8 cellular contexts compared by ENCODE assay signal in the genomic region with DNA sequence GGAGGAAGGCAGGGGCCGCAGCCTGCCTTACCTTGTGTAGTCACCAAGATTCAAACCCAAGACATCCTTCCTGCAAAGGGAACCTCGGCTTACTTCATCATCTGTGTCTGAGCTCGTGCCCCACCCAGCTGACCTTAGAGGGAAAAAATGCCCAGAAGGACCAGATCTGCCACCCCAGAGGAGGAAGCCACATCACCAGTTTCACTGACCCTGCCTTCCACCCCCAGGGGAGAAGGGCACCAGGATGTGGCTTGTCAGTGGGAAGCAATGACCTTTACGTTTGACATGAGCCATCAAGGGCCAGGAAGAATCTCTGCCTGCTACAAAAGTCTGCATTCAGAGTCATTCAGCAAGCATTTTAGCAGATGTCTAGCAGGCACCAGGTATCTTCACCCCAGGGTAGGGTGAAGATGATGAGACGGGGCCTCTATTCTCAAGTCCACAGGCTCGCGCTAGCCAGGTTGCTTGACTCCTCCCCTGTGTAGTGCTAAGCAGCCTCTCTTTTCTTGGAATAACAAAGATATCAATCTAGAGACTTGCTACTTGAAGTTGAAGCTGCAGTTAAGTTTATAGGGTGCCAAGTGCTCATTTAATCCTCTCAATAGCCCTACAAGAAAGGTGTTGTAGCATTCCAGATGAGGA. TPM values are rescaled to one million over a fixed set of nuclear protein-coding genes. Genes with fewer than 3 reads are reported as not detected.
DNase-seq lines count a peak whose midpoint lies in the region; ATAC-seq and TF ChIP-seq lines count a peak whose summit lies in the region.
"Had no signal": no experiment of that assay in that cellular context is flagged by ENCODE, and none has a peak within 500 bp of the region (broad histone marks: within the 10 kb centered on the region; RNA-seq: fewer than 3 reads in every experiment).

No MANE protein-coding gene starts in this region.

- H3K27ac ChIP-seq in uterus = no peak overlapping the region
- H3K27ac ChIP-seq in esophagus muscularis mucosa (replicated peaks in 1 of 4) = no peak overlapping the region
- H3K27ac ChIP-seq: parathyroid adenoma had no signal

- TF ChIP-seq CTCF in uterus (IDR thresholded peaks at IDR 0.05) (no peak), WTC11 (IDR thresholded peaks at IDR 0.05) (no peak), esophagus muscularis mucosa (IDR thresholded peaks at IDR 0.05) (no peak)

- peaks cover 72% of the 10 kb centered on the region for H3K36me3 ChIP-seq in MG63
- H3K36me3 ChIP-seq in skeletal muscle satellite cell (ENCODE audit: insufficient read depth, low read length) = peaks cover 63% of the 10 kb centered on the region
- H3K36me3 ChIP-seq in uterus = no peaks in the 10 kb centered on the region
- H3K36me3 ChIP-seq in esophagus muscularis mucosa = peaks cover 34 to 80% (median 64%) of the 10 kb centered on the region in 4 donors

- intact Hi-C loops in uterus (cut with DNase I; ENCODE audit: low total_unique reads) = no loop called here
- intact Hi-C loops in esophagus muscularis mucosa (cut with DNase I) = no loop called here

- in situ Hi-C loops in Caki2 (cut with HindIII; ENCODE audit: low pct_unique_long_range_greater_than_20kb, low sequenced_read_pairs) = no loop called here

- CTCF ChIA-PET in WTC11 (lab: Charles Lee) = interaction anchor here (0.8 to 1.8 kb wide), 6 partner anchors 14 to 71 kb away, joined by 3 to 10 read pairs (median 3); no protein-coding TSS in a partner anchor

- H3K27me3 Mint-ChIP-seq in central memory CD8-positive, alpha-beta T cell = no peaks in the 10 kb centered on the region
- no peaks in the 10 kb centered on the region for H3K27me3 Mint-ChIP-seq in WTC11 (ENCODE audit: low read depth)

- no peaks in the 10 kb centered on the region for H3K9me3 Mint-ChIP-seq in central memory CD8-positive, alpha-beta T cell
- no peaks in the 10 kb centered on the region for H3K9me3 Mint-ChIP-seq in WTC11

- ATAC-seq in central memory CD8-positive, alpha-beta T cell (replicated peaks; ENCODE audit: extremely low read depth, poor library complexity, severe bottlenecking) = no peak
- ATAC-seq in WTC11 = no peak

- peaks cover 20% of the 10 kb centered on the region for H3K4me1 Mint-ChIP-seq in central memory CD8-positive, alpha-beta T cell
- no peaks in the 10 kb centered on the region for H3K4me1 Mint-ChIP-seq in WTC11

- H3K4me1 ChIP-seq in skeletal muscle satellite cell (ENCODE audit: control insufficient read depth, insufficient read depth, low read length) = peaks cover 41% of the 10 kb centered on the region
- no peaks in the 10 kb centered on the region for H3K4me1 ChIP-seq in uterus
- peaks cover 6 to 35% (median 24%) of the 10 kb centered on the region in 4 donors for H3K4me1 ChIP-seq in esophagus muscularis mucosa

- TF ChIP-seq EP300 in esophagus muscularis mucosa (IDR thresholded peaks at IDR 0.05) = no peak

- TF ChIP-seq POLR2A in uterus (IDR thresholded peaks at IDR 0.05) (no peak), esophagus muscularis mucosa (IDR thresholded peaks at IDR 0.05; ENCODE audit: low read depth) (no peak)

- DNase-seq in Caki2 (ENCODE audit: low read depth) = peak; percentile 82
- DNase-seq in MG63 = peak; percentile 23
- DNase-seq in central memory CD8-positive, alpha-beta T cell (ENCODE audit: low spot score in 2 of 2) = no peak
- DNase-seq in uterus = no peak
- no peak for DNase-seq in WTC11 (ENCODE audit: low spot score)
- DNase-seq in esophagus muscularis mucosa (ENCODE audit: extremely low spot score) = no peak

- H3K27ac Mint-ChIP-seq in central memory CD8-positive, alpha-beta T cell (ENCODE audit: low read depth) = peak overlapping the region; percentile 29
- no peak overlapping the region for H3K27ac Mint-ChIP-seq in WTC11

- no peak overlapping the region for H3K4me3 ChIP-seq in MG63
- no peak overlapping the region for H3K4me3 ChIP-seq in skeletal muscle satellite cell (ENCODE audit: low read length)
- H3K4me3 ChIP-seq in uterus = no peak overlapping the region
- no peak overlapping the region for H3K4me3 ChIP-seq in esophagus muscularis mucosa

- H3K9me3 ChIP-seq in MG63 (no peaks in the 10 kb centered on the region), skeletal muscle satellite cell (replicated peaks; ENCODE audit: low read length) (no peaks in the 10 kb centered on the region), uterus (no peaks in the 10 kb centered on the region), esophagus muscularis mucosa (no peaks in the 10 kb centered on the region)

- peaks cover 41% of the 10 kb centered on the region for H3K36me3 Mint-ChIP-seq in central memory CD8-positive, alpha-beta T cell (ENCODE audit: insufficient read depth)
- H3K36me3 Mint-ChIP-seq in WTC11 = peaks cover 25% of the 10 kb centered on the region

- POLR2A ChIA-PET in WTC11 (lab: Charles Lee) = no interaction called here

- peak overlapping the region; percentile 20 for H3K4me2 ChIP-seq in skeletal muscle satellite cell (ENCODE audit: low read length)

- H3K9ac ChIP-seq in skeletal muscle satellite cell (ENCODE audit: low read depth, low read length) = no peak overlapping the region
- H3K9ac ChIP-seq: parathyroid adenoma had no signal

- no peak overlapping the region for H3K4me3 Mint-ChIP-seq in central memory CD8-positive, alpha-beta T cell
- no peak overlapping the region for H3K4me3 Mint-ChIP-seq in WTC11

- H3K27me3 ChIP-seq in MG63 (no peaks in the 10 kb centered on the region), skeletal muscle satellite cell (ENCODE audit: control insufficient read depth, insufficient read depth, low read length) (no peaks in the 10 kb centered on the region), uterus (no peaks in the 10 kb centered on the region), esophagus muscularis mucosa (no peaks in the 10 kb centered on the region)

- WGBS in esophagus muscularis mucosa = 71% methylated on average over 3 of the region's 7 CpGs

TF ChIP-seq in WTC11, 78 proteins besides CTCF, POLR2A, EP300 and RAD21 (continues in another document):
- no peak for TF ChIP-seq ATF1 (CRISPR knock-in tag; IDR thresholded peaks at IDR 0.05)
- TF ChIP-seq, protein P1, sequence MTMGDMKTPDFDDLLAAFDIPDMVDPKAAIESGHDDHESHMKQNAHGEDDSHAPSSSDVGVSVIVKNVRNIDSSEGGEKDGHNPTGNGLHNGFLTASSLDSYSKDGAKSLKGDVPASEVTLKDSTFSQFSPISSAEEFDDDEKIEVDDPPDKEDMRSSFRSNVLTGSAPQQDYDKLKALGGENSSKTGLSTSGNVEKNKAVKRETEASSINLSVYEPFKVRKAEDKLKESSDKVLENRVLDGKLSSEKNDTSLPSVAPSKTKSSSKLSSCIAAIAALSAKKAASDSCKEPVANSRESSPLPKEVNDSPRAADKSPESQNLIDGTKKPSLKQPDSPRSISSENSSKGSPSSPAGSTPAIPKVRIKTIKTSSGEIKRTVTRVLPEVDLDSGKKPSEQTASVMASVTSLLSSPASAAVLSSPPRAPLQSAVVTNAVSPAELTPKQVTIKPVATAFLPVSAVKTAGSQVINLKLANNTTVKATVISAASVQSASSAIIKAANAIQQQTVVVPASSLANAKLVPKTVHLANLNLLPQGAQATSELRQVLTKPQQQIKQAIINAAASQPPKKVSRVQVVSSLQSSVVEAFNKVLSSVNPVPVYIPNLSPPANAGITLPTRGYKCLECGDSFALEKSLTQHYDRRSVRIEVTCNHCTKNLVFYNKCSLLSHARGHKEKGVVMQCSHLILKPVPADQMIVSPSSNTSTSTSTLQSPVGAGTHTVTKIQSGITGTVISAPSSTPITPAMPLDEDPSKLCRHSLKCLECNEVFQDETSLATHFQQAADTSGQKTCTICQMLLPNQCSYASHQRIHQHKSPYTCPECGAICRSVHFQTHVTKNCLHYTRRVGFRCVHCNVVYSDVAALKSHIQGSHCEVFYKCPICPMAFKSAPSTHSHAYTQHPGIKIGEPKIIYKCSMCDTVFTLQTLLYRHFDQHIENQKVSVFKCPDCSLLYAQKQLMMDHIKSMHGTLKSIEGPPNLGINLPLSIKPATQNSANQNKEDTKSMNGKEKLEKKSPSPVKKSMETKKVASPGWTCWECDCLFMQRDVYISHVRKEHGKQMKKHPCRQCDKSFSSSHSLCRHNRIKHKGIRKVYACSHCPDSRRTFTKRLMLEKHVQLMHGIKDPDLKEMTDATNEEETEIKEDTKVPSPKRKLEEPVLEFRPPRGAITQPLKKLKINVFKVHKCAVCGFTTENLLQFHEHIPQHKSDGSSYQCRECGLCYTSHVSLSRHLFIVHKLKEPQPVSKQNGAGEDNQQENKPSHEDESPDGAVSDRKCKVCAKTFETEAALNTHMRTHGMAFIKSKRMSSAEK (CRISPR knock-in tag; IDR thresholded peaks at IDR 0.05; ENCODE audit: borderline replicate concordance) = no peak
- TF ChIP-seq, protein P2, sequence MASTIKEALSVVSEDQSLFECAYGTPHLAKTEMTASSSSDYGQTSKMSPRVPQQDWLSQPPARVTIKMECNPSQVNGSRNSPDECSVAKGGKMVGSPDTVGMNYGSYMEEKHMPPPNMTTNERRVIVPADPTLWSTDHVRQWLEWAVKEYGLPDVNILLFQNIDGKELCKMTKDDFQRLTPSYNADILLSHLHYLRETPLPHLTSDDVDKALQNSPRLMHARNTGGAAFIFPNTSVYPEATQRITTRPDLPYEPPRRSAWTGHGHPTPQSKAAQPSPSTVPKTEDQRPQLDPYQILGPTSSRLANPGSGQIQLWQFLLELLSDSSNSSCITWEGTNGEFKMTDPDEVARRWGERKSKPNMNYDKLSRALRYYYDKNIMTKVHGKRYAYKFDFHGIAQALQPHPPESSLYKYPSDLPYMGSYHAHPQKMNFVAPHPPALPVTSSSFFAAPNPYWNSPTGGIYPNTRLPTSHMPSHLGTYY (CRISPR knock-in tag; IDR thresholded peaks at IDR 0.05) = no peak

RNA-seq across cellular contexts. Expression of gene HM13, which starts 28.1 kb away (rescaled TPM):
- 283 and 338 TPM in 2 replicates for total RNA-seq in Caki2 (2014; rRNA removed; shearing (Covaris generic); ENCODE audit: low replicate concordance)
- 115 and 155 TPM in 2 replicates for total RNA-seq in MG63 (2014; rRNA removed; shearing (Covaris generic); ENCODE audit: low replicate concordance)
- total RNA-seq in skeletal muscle satellite cell (2012; rRNA removed) = 96.8 and 131 TPM in 2 replicates
- total RNA-seq in uterus (100 to 1,000 TPM in 1 of 4 donors, 10 to 100 TPM in 3; 40.7 to 147 (median 56.0) TPM), WTC11 (2021) (93.3 to 103 TPM (median 101 TPM) in 3 replicates), esophagus muscularis mucosa (10 to 100 TPM; 41.5 to 67.7 (median 47.6) TPM)

Comparison
In these comparisons a context has a peak if more than half of its experiments do, and no peak if none do; other contexts are left out.
1. DNase-seq: peak in Caki2 (single experiment) and MG63 (single experiment); none in central memory CD8-positive, alpha-beta T cell (0 of 2), uterus (0 of 2), WTC11 (single experiment) and esophagus muscularis mucosa (single experiment).